Comparison of ENCODE assay signal across 17 cellular contexts in genomic region chr3:157070600-157070999, GRCh38.
DNase-seq lines count a peak whose midpoint lies in the region; ATAC-seq and TF ChIP-seq lines count a peak whose summit lies in the region.
"Had no signal": no experiment of that assay in that cellular context is flagged by ENCODE, and none has a peak within 500 bp of the region (broad histone marks: within the 10 kb centered on the region; RNA-seq: fewer than 3 reads in every experiment).

No MANE protein-coding gene starts in this region.

- no peak overlapping the region for H3K4me3 ChIP-seq in fibroblast of pulmonary artery (replicated peaks; ENCODE audit: low read depth, low read length)
- no peak overlapping the region for H3K4me3 ChIP-seq in GM23338

- ATAC-seq in sciatic nerve (peak; percentile 58), GM21619 (IDR thresholded peaks at IDR 0.05; ENCODE audit: unreplicated experiment) (no peak), GM23338 (no peak)
- ATAC-seq: activated T-cell treated with anti-CD3 and anti-CD28 coated beads, Interleukin-2, amount 50 U/mL, for 72 hours had no signal

- no peak overlapping the region for H2AFZ ChIP-seq in GM23338

- H3K27ac ChIP-seq in GM23338 (ENCODE audit: low read depth), result no peak overlapping the region

- no peaks in the 10 kb centered on the region for H4K20me1 ChIP-seq in GM23338 (replicated peaks; ENCODE audit: insufficient read depth)

- H3K27me3 ChIP-seq in GM23338 (ENCODE audit: insufficient read depth), result no peaks in the 10 kb centered on the region
- H3K27me3 ChIP-seq: BE2C had no signal

- no peak overlapping the region for H3K4me3 Mint-ChIP-seq in GM23338
- H3K4me3 Mint-ChIP-seq: activated T-cell treated with anti-CD3 and anti-CD28 coated beads, Interleukin-2, amount 50 U/mL, for 72 hours; stimulated activated naive CD8-positive, alpha-beta T cell treated with anti-CD3 and anti-CD28 coated beads, Interleukin-15, Interleukin-2, amounts not matched to agents 100 ng/mL and 50 ng/mL, for 24 hours had no signal

- no peaks in the 10 kb centered on the region for H3K36me3 Mint-ChIP-seq in GM23338 (ENCODE audit: low read depth)

- DNase-seq in Daoy (ENCODE audit: low read depth), result peak; percentile 21
- DNase-seq in NCI-H69 (lab: John Stamatoyannopoulos, UW), result peak; percentile 3
- peak; percentile 41 for DNase-seq in fibroblast of pulmonary artery (ENCODE audit: low read depth)
- no peak for DNase-seq in sciatic nerve (ENCODE audit: low spot score)
- DNase-seq in RKO (ENCODE audit: low spot score), result no peak
- no peak for DNase-seq in GM23338 (ENCODE audit: low spot score)
- DNase-seq: activated CD4-positive, alpha-beta T cell treated with anti-CD3 and anti-CD28 coated beads, Interleukin-2, amount 50 U/mL, for 1 hour; activated T-cell treated with anti-CD3 and anti-CD28 coated beads, Interleukin-2, amount 50 U/mL, for 72 hours; BE2C; glutamatergic neuron; NCI-H1105; NCI-H2227 treated with DMSO at 0.1 percent for 48 hours; occipital lobe; SIG-M5; T-helper 9 cell had no signal

- H3K79me2 ChIP-seq in GM23338 (replicated peaks; ENCODE audit: insufficient read depth), result no peaks in the 10 kb centered on the region

- 0 out of 2 replicates have a peak, but pooled peaks cover 6% of the 10 kb centered on the region for H3K9me2 ChIP-seq in GM23338 (ENCODE audit: insufficient read depth)

- intact Hi-C loops in sciatic nerve (cut with DNase I), result loop anchor here (10.0 kb wide), 1 partner anchor 916 kb away; no protein-coding TSS in a partner anchor

- H3K9me3 Mint-ChIP-seq in GM23338, result peaks cover 2% of the 10 kb centered on the region; the same call in 1 of the 3 replicates
- H3K9me3 Mint-ChIP-seq: activated T-cell treated with anti-CD3 and anti-CD28 coated beads, Interleukin-2, amount 50 U/mL, for 72 hours; stimulated activated naive CD8-positive, alpha-beta T cell treated with anti-CD3 and anti-CD28 coated beads, Interleukin-15, Interleukin-2, amounts not matched to agents 100 ng/mL and 50 ng/mL, for 24 hours had no signal

- peaks cover 2% of the 10 kb centered on the region for H3K27me3 Mint-ChIP-seq in GM23338 (ENCODE audit: insufficient read depth, low read depth, poor library complexity)
- H3K27me3 Mint-ChIP-seq: stimulated activated naive CD8-positive, alpha-beta T cell treated with anti-CD3 and anti-CD28 coated beads, Interleukin-15, Interleukin-2, amounts not matched to agents 100 ng/mL and 50 ng/mL, for 24 hours had no signal

- H3K36me3 ChIP-seq in GM23338 (ENCODE audit: insufficient read depth), result no peaks in the 10 kb centered on the region
- H3K36me3 ChIP-seq: BE2C had no signal

- H3F3A ChIP-seq in GM23338 (replicated peaks; ENCODE audit: low read depth), result no peaks in the 10 kb centered on the region

- TF ChIP-seq CTCF in fibroblast of pulmonary artery (IDR thresholded peaks at IDR 0.05; ENCODE audit: low read length, missing control alignments) (no peak), GM23338 (conservative IDR thresholded peaks at IDR 0.05; ENCODE audit: low read depth in 2 of 2) (no peak)

- H3K4me2 ChIP-seq in GM23338, result no peak overlapping the region

- H3K27ac Mint-ChIP-seq in GM23338, result no peak overlapping the region
- H3K27ac Mint-ChIP-seq: activated T-cell treated with anti-CD3 and anti-CD28 coated beads, Interleukin-2, amount 50 U/mL, for 72 hours; stimulated activated naive CD8-positive, alpha-beta T cell treated with anti-CD3 and anti-CD28 coated beads, Interleukin-15, Interleukin-2, amounts not matched to agents 100 ng/mL and 50 ng/mL, for 24 hours had no signal

- peaks cover 15% of the 10 kb centered on the region for H3K4me1 ChIP-seq in GM23338 (ENCODE audit: insufficient read depth)
- H3K4me1 ChIP-seq: BE2C had no signal

- peaks cover 20% of the 10 kb centered on the region for H3K4me1 Mint-ChIP-seq in GM23338

TF ChIP-seq in GM23338, 12 proteins besides CTCF, POLR2A, EP300 and RAD21:
- no peak for TF ChIP-seq ZNF331 (CRISPR knock-in tag; IDR thresholded peaks at IDR 0.05; ENCODE audit: low read depth)
- no peak for TF ChIP-seq POLR2AphosphoS5 (IDR thresholded peaks at IDR 0.05; ENCODE audit: low read depth)
- TF ChIP-seq ZNF114 (CRISPR knock-in tag; IDR thresholded peaks at IDR 0.05), result no peak
- TF ChIP-seq CREB1 (CRISPR knock-in tag; IDR thresholded peaks at IDR 0.05; ENCODE audit: low read depth), result no peak
TF ChIP-seq in GM23338: peak in this region for 0.

Comparison
In these comparisons a context has a peak if more than half of its experiments do, and no peak if none do; other contexts are left out.
1. DNase-seq: peak in Daoy (single experiment), NCI-H69 (single experiment) and fibroblast of pulmonary artery (single experiment); none in sciatic nerve (single experiment), RKO (single experiment) and GM23338 (single experiment).